ENCODE assay signal across 13 cellular contexts in genomic region chr1:32224285-32224684, GRCh38. TPM values are rescaled to one million over a fixed set of nuclear protein-coding genes. Genes with fewer than 3 reads are reported as not detected.
DNase-seq lines count a peak whose midpoint lies in the region; ATAC-seq and TF ChIP-seq lines count a peak whose summit lies in the region.
"Had no signal": no experiment of that assay in that cellular context is flagged by ENCODE, and none has a peak within 500 bp of the region (broad histone marks: within the 10 kb centered on the region; RNA-seq: fewer than 3 reads in every experiment).

No MANE protein-coding gene starts in this region.

- no peak overlapping the region for H3K4ac ChIP-seq in mesenchymal stem cell (ENCODE audit: low read depth in 1 of 2, low read length in 2 of 2)

- POLR2A ChIA-PET in CD8-positive, alpha-beta memory T cell (lab: Charles Lee) = interaction anchor here (0.6 to 1.5 kb wide), 3 partner anchors 24 to 173 kb away, joined by 3 to 5 read pairs (median 3); no protein-coding TSS in a partner anchor
- POLR2A ChIA-PET in activated B cell treated with CpG ODN at 0.5 μM for 24 hours (lab: Charles Lee) = interaction anchor here (0.7 to 5.0 kb wide), 5 partner anchors 16 to 152 kb away, joined by 3 to 47 read pairs (median 13); partner anchors contain the start of genes HDAC1, LCK and TMEM39B
- POLR2A ChIA-PET in A673 (lab: Charles Lee; ENCODE audit: low non-redundant PET) = no interaction called here

- H2BK12ac ChIP-seq in mesenchymal stem cell (ENCODE audit: low read length in 2 of 2) = no peak overlapping the region

- no peak overlapping the region for H2BK120ac ChIP-seq in mesenchymal stem cell (ENCODE audit: low read depth, low read length)

- H3K14ac ChIP-seq in mesenchymal stem cell (ENCODE audit: low read length in 2 of 2) = no peak overlapping the region

- H3K9ac ChIP-seq in mesenchymal stem cell (ENCODE audit: low read length) = peak overlapping the region; percentile 100

- H3K4me1 Mint-ChIP-seq in CD8-positive, alpha-beta memory T cell = peaks cover 39 to 60% (median 55%) of the 10 kb centered on the region in 3 donors
- H3K4me1 Mint-ChIP-seq in activated B cell treated with CpG ODN at 0.5 μM for 24 hours = peaks cover 48% of the 10 kb centered on the region

- H2AFZ ChIP-seq in mesenchymal stem cell (ENCODE audit: low read depth, low read length) = no peak overlapping the region

- H3K4me2 ChIP-seq in mesenchymal stem cell (ENCODE audit: low read length, poor library complexity, severe bottlenecking) = no peak overlapping the region

- no peak overlapping the region for H4K8ac ChIP-seq in mesenchymal stem cell (ENCODE audit: low read length)

- H3K9me3 Mint-ChIP-seq in CD8-positive, alpha-beta memory T cell = no peaks in the 10 kb centered on the region
- no peaks in the 10 kb centered on the region for H3K9me3 Mint-ChIP-seq in activated B cell treated with CpG ODN at 0.5 μM for 24 hours

- peaks cover 32% of the 10 kb centered on the region for H3K36me3 ChIP-seq in CD8-positive, alpha-beta memory T cell (ENCODE audit: insufficient read depth, low read length)
- H3K36me3 ChIP-seq in mesenchymal stem cell (ENCODE audit: control insufficient read depth in 1 of 2, insufficient read depth in 2 of 2, low read depth in 1 of 2, low read length in 2 of 2) (peaks cover 45 to 65% of the 10 kb centered on the region in 2 experiments), A673 (ENCODE audit: insufficient read depth, low read length, poor library complexity, severe bottlenecking) (peaks cover 49% of the 10 kb centered on the region)

- no peaks in the 10 kb centered on the region for H3K27me3 Mint-ChIP-seq in CD8-positive, alpha-beta memory T cell
- no peaks in the 10 kb centered on the region for H3K27me3 Mint-ChIP-seq in activated B cell treated with CpG ODN at 0.5 μM for 24 hours

- CTCF ChIA-PET in CD8-positive, alpha-beta memory T cell (lab: Charles Lee) = interaction anchor here (1.3 to 2.0 kb wide), 3 partner anchors 9 to 26 kb away, joined by 4 to 9 read pairs (median 5); partner anchors contain the start of gene LCK
- CTCF ChIA-PET in activated B cell treated with CpG ODN at 0.5 μM for 24 hours (lab: Charles Lee) (interaction anchor here (0.9 to 1.3 kb wide), 2 partner anchors 26 to 176 kb away, joined by 4 to 5 read pairs; no protein-coding TSS in a partner anchor), A673 (lab: Charles Lee) (no interaction called here)

- no peak for ATAC-seq in activated B cell treated with CpG ODN at 0.5 μM for 24 hours (ENCODE audit: low read depth)
- ATAC-seq: mucosa of descending colon had no signal

- H3K79me1 ChIP-seq in mesenchymal stem cell (replicated peaks; ENCODE audit: low read length, poor library complexity, severe bottlenecking) = peaks cover 37% of the 10 kb centered on the region

- H3K27me3 ChIP-seq in CD8-positive, alpha-beta memory T cell (ENCODE audit: insufficient read depth, low read length, poor library complexity, severe bottlenecking) = no peaks in the 10 kb centered on the region
- no peaks in the 10 kb centered on the region for H3K27me3 ChIP-seq in mesenchymal stem cell (ENCODE audit: control insufficient read depth in 1 of 2, insufficient read depth in 1 of 2, low read length in 2 of 2)
- H3K27me3 ChIP-seq in A673 (replicated peaks; ENCODE audit: insufficient read depth, low read depth, low read length, poor library complexity) = no peaks in the 10 kb centered on the region
- H3K27me3 ChIP-seq: adrenal gland had no signal

- TF ChIP-seq CTCF in activated B cell treated with CpG ODN at 0.5 μM for 24 hours (IDR thresholded peaks at IDR 0.05) (no peak), A673 (conservative IDR thresholded peaks at IDR 0.05; ENCODE audit: low read depth, low read length) (no peak)

- peak overlapping the region in 6 of 8 donors; percentile 68 to 100 (median 98) for H3K27ac Mint-ChIP-seq in CD8-positive, alpha-beta memory T cell
- H3K27ac Mint-ChIP-seq in activated B cell treated with CpG ODN at 0.5 μM for 24 hours = no peak overlapping the region

- intact Hi-C loops in activated B cell treated with CpG ODN at 0.5 μM for 24 hours (cut with micrococcal nuclease) (loop anchor here (5.0 kb wide), 1 partner anchor 152 kb away; the partner anchor contains the start of gene TMEM39B), A673 (cut with micrococcal nuclease; ENCODE audit: unreplicated experiment) (loop anchor here (10.0 kb wide), 1 partner anchor 111 kb away; the partner anchor contains the start of gene MARCKSL1)

- WGBS in mesenchymal stem cell = 96% methylated on average over 3 of the region's 4 CpGs

- H3K4me3 Mint-ChIP-seq in CD8-positive, alpha-beta memory T cell = peak overlapping the region; percentile 51 to 99 (median 97)
- peak overlapping the region; percentile 96 for H3K4me3 Mint-ChIP-seq in activated B cell treated with CpG ODN at 0.5 μM for 24 hours

- no peak overlapping the region for H3K18ac ChIP-seq in mesenchymal stem cell (ENCODE audit: low read depth in 1 of 2, low read length in 2 of 2)

- no peaks in the 10 kb centered on the region for H3K9me3 ChIP-seq in CD8-positive, alpha-beta memory T cell (ENCODE audit: low read length)
- no peaks in the 10 kb centered on the region for H3K9me3 ChIP-seq in mesenchymal stem cell (ENCODE audit: control insufficient read depth, low read length)
- H3K9me3 ChIP-seq in A673 (ENCODE audit: low read depth, low read length, poor library complexity, severe bottlenecking) = no peaks in the 10 kb centered on the region
- H3K9me3 ChIP-seq: adrenal gland, mucosa of descending colon had no signal

- no peak overlapping the region for H2AK5ac ChIP-seq in mesenchymal stem cell (ENCODE audit: low read length, severe bottlenecking)

- no peak overlapping the region for H3K23ac ChIP-seq in mesenchymal stem cell (ENCODE audit: low read length in 2 of 2)

- peaks cover 31% of the 10 kb centered on the region for H3K4me1 ChIP-seq in CD8-positive, alpha-beta memory T cell (ENCODE audit: insufficient read depth, low read length)
- peaks cover 19% of the 10 kb centered on the region for H3K4me1 ChIP-seq in mesenchymal stem cell (ENCODE audit: control insufficient read depth, insufficient read depth, low read depth, low read length)
- H3K4me1 ChIP-seq in A673 (ENCODE audit: insufficient read depth, low read length, poor library complexity, severe bottlenecking) = peaks cover 17% of the 10 kb centered on the region

- H3K4me3 ChIP-seq in CD8-positive, alpha-beta memory T cell (ENCODE audit: low read length) = no peak overlapping the region
- H3K4me3 ChIP-seq in mesenchymal stem cell (ENCODE audit: insufficient read depth in 1 of 2, low read depth in 1 of 2, low read length in 2 of 2) (peak overlapping the region in 1 of 2 experiments; percentile 92), A673 (ENCODE audit: low read depth, low read length, poor library complexity, severe bottlenecking) (no peak overlapping the region)
- H3K4me3 ChIP-seq: adrenal gland, mucosa of descending colon, skin epidermis had no signal

- no TSS peak for BruUV-seq in A673 (replicated peaks; lab: Mats Ljungman, UMichigan)

- H2BK5ac ChIP-seq in mesenchymal stem cell (ENCODE audit: low read depth, low read length, poor library complexity, severe bottlenecking) = no peak overlapping the region

- H3K27ac ChIP-seq in CD8-positive, alpha-beta memory T cell (ENCODE audit: low read depth, low read length) = no peak overlapping the region
- H3K27ac ChIP-seq in mesenchymal stem cell (ENCODE audit: low read length, poor library complexity, severe bottlenecking) = no peak overlapping the region
- no peak overlapping the region for H3K27ac ChIP-seq in A673 (ENCODE audit: low read depth, low read length, poor library complexity, severe bottlenecking)

- no peak for DNase-seq in CD8-positive, alpha-beta memory T cell
- DNase-seq in activated B cell treated with CpG ODN at 0.5 μM for 24 hours (no peak), mesenchymal stem cell (no peak), A673 (ENCODE audit: low spot score) (no peak), GDM1 (lab: John Stamatoyannopoulos, UW) (no peak), inferior parietal cortex (ENCODE audit: extremely low spot score) (no peak)
- DNase-seq: adrenal gland, Calu3, hippocampal formation, mucosa of descending colon, NCI-H1930 had no signal

- H3K36me3 Mint-ChIP-seq in CD8-positive, alpha-beta memory T cell = peaks cover 5 to 61% (median 18%) of the 10 kb centered on the region in 3 donors
- peaks cover 66% of the 10 kb centered on the region for H3K36me3 Mint-ChIP-seq in activated B cell treated with CpG ODN at 0.5 μM for 24 hours (ENCODE audit: low read depth)

- no peak overlapping the region for H4K91ac ChIP-seq in mesenchymal stem cell (ENCODE audit: low read length)

- H2BK15ac ChIP-seq in mesenchymal stem cell (ENCODE audit: low read depth, poor library complexity, severe bottlenecking) = no peak overlapping the region

RNA-seq across cellular contexts. Expression of gene EIF3I, which starts 2.1 kb away (rescaled TPM):
- total RNA-seq in CD8-positive, alpha-beta memory T cell = 100 to 1,000 TPM; 381 to 390 TPM
- polyA plus RNA-seq in CD8-positive, alpha-beta memory T cell = 173 TPM
- 196 and 213 TPM in 2 replicates for total RNA-seq in activated B cell treated with CpG ODN at 0.5 μM for 24 hours
- 162 TPM for polyA plus RNA-seq in mesenchymal stem cell (2013, experiment 1 of 2)
- polyA plus RNA-seq in mesenchymal stem cell (2013, experiment 2 of 2) = 160 TPM
- total RNA-seq in A673 (2021) = 298 and 303 TPM in 2 replicates

RNA-seq across cellular contexts. Expression of gene TMEM234, which starts 2.1 kb away (rescaled TPM):
- 10 to 100 TPM; 10.9 to 12.2 TPM for total RNA-seq in CD8-positive, alpha-beta memory T cell
- polyA plus RNA-seq in CD8-positive, alpha-beta memory T cell = 6.5 TPM
- 31.8 and 35.5 TPM in 2 replicates for total RNA-seq in activated B cell treated with CpG ODN at 0.5 μM for 24 hours
- polyA plus RNA-seq in mesenchymal stem cell (2013, experiment 1 of 2) = 22.6 TPM
- 24.2 TPM for polyA plus RNA-seq in mesenchymal stem cell (2013, experiment 2 of 2)
- total RNA-seq in A673 (2021) = 15.4 TPM in 2 replicates

RNA-seq across cellular contexts. Expression of gene DCDC2B, which starts 15.4 kb away (rescaled TPM):
- under 1 TPM in 1 of 2 experiments, not detected in 1; 0.11 TPM for total RNA-seq in CD8-positive, alpha-beta memory T cell
- polyA plus RNA-seq in CD8-positive, alpha-beta memory T cell = 0.13 TPM
- total RNA-seq in activated B cell treated with CpG ODN at 0.5 μM for 24 hours (not detected in 2 replicates), A673 (2021) (not detected in 2 replicates)
- not detected for polyA plus RNA-seq in mesenchymal stem cell (2013, experiment 1 of 2)
- not detected for polyA plus RNA-seq in mesenchymal stem cell (2013, experiment 2 of 2)
- total RNA-seq: adrenal gland, Calu3, HT1080, mucosa of descending colon had no signal
- polyA plus RNA-seq: adrenal gland had no signal

RNA-seq across cellular contexts. Expression of gene IQCC, which starts 18.8 kb away (rescaled TPM):
- total RNA-seq in CD8-positive, alpha-beta memory T cell = 1 to 10 TPM; 5.6 to 5.7 TPM
- 1.6 TPM for polyA plus RNA-seq in CD8-positive, alpha-beta memory T cell
- total RNA-seq in activated B cell treated with CpG ODN at 0.5 μM for 24 hours (3.5 and 4.2 TPM in 2 replicates), A673 (2021) (7.2 and 7.9 TPM in 2 replicates)
- 1.2 TPM for polyA plus RNA-seq in mesenchymal stem cell (2013, experiment 1 of 2)
- 1.1 TPM for polyA plus RNA-seq in mesenchymal stem cell (2013, experiment 2 of 2)

RNA-seq across cellular contexts. Expression of gene FAM167B, which starts 22.7 kb away (rescaled TPM):
- under 1 TPM; 0.33 to 0.63 TPM for total RNA-seq in CD8-positive, alpha-beta memory T cell
- polyA plus RNA-seq in CD8-positive, alpha-beta memory T cell = not detected
- total RNA-seq in activated B cell treated with CpG ODN at 0.5 μM for 24 hours (1.2 and 1.4 TPM in 2 replicates), A673 (2021) (0.35 TPM in 1 of 2 replicates, not detected in the other)
- 0.52 TPM for polyA plus RNA-seq in mesenchymal stem cell (2013, experiment 1 of 2)
- 0.45 TPM for polyA plus RNA-seq in mesenchymal stem cell (2013, experiment 2 of 2)
